28 cellular contexts compared by ENCODE assay signal in genomic region chr19:16031872-16032200, GRCh38.
"Had no signal": no experiment of that assay in that cellular context is flagged by ENCODE, and none has a peak within 500 bp of the region (broad histone marks: within the 10 kb centered on the region; RNA-seq: fewer than 3 reads in every experiment).

No MANE protein-coding gene starts in this region.

- H3K4me1 Mint-ChIP-seq: endodermal cell; mesothelial cell of epicardium; neural crest cell; stimulated activated effector memory CD8-positive, alpha-beta T cell treated with anti-CD3 and anti-CD28 coated beads, Interleukin-12 subunit alpha, Interleukin-12 subunit beta, amount 100 ng/mL, for 72 hours had no signal

- H3K4me1 ChIP-seq: gastrocnemius medialis, lower lobe of right lung, stomach, thyroid gland, upper lobe of left lung, uterus had no signal

- H3K36me3 ChIP-seq: gastrocnemius medialis, lower lobe of right lung, ovary, stomach, thyroid gland, upper lobe of left lung, uterus had no signal

- H3K27me3 ChIP-seq: gastrocnemius medialis, ovary, stomach, thyroid gland, upper lobe of left lung, uterus had no signal

- H3K4me3 ChIP-seq: gastrocnemius medialis, lower lobe of right lung, mucosa of descending colon, ovary, smooth muscle cell, stomach, thyroid gland, upper lobe of left lung, uterus had no signal

- H3K27ac ChIP-seq: epithelial cell of prostate, gastrocnemius medialis, lower lobe of right lung, ovary, stomach, thyroid gland, upper lobe of left lung, uterus had no signal

- H3K27ac Mint-ChIP-seq: endodermal cell; memory B cell; mesothelial cell of epicardium; naive B cell; natural killer cell treated with Interleukin-12 subunit alpha and Interleukin-12 subunit beta and Interleukin-15 and Interleukin-18, amount 100 ng/mL, for 72 hours; progenitor cell of endocrine pancreas; stimulated activated effector memory CD8-positive, alpha-beta T cell treated with anti-CD3 and anti-CD28 coated beads, Interleukin-12 subunit alpha, Interleukin-12 subunit beta, amount 100 ng/mL, for 72 hours had no signal

- H3K9me3 Mint-ChIP-seq: naive B cell; natural killer cell treated with Interleukin-12 subunit alpha and Interleukin-12 subunit beta and Interleukin-15 and Interleukin-18, amount 100 ng/mL, for 72 hours; neural crest cell; stimulated activated effector memory CD8-positive, alpha-beta T cell treated with anti-CD3 and anti-CD28 coated beads, Interleukin-12 subunit alpha, Interleukin-12 subunit beta, amount 100 ng/mL, for 72 hours had no signal

- H3K9me3 ChIP-seq: gastrocnemius medialis, lower lobe of right lung, mucosa of descending colon, ovary, stomach, thyroid gland, upper lobe of left lung, uterus had no signal

- H3K4me3 Mint-ChIP-seq: dendritic cell treated with granulocyte-macrophage colony-stimulating factor and Interleukin-4, amounts not matched to agents 40 ng/mL and 50 ng/mL, for 4 days; endodermal cell; memory B cell; mesothelial cell of epicardium; natural killer cell treated with Interleukin-12 subunit alpha and Interleukin-12 subunit beta and Interleukin-15 and Interleukin-18, amount 100 ng/mL, for 72 hours; neural crest cell; stimulated activated effector memory CD8-positive, alpha-beta T cell treated with anti-CD3 and anti-CD28 coated beads, Interleukin-12 subunit alpha, Interleukin-12 subunit beta, amount 100 ng/mL, for 72 hours had no signal

- H3K36me3 Mint-ChIP-seq: memory B cell; mesothelial cell of epicardium; naive B cell; natural killer cell treated with Interleukin-12 subunit alpha and Interleukin-12 subunit beta and Interleukin-15 and Interleukin-18, amount 100 ng/mL, for 72 hours; stimulated activated effector memory CD8-positive, alpha-beta T cell treated with anti-CD3 and anti-CD28 coated beads, Interleukin-12 subunit alpha, Interleukin-12 subunit beta, amount 100 ng/mL, for 72 hours had no signal

- DNase-seq: central memory CD4-positive, alpha-beta T cell; effector CD8-positive, alpha-beta T cell; foreskin fibroblast; gastrocnemius medialis; left ventricle myocardium superior; lower lobe of right lung; mucosa of descending colon; naive B cell; ovary; stimulated activated CD4-positive, alpha-beta T cell treated with anti-CD3 and anti-CD28 coated beads, Interleukin-2, amount 100 ng/mL, for 24 hours; stimulated activated CD4-positive, alpha-beta T cell treated with anti-CD3 and anti-CD28 coated beads, Interleukin-4, amount 100 ng/mL, for 24 hours; stimulated activated naive CD4-positive, alpha-beta T cell treated with Interleukin-2 at 50 U/mL for 16 hours; stomach; thyroid gland; uterus had no signal

- H3K27me3 Mint-ChIP-seq: dendritic cell treated with granulocyte-macrophage colony-stimulating factor and Interleukin-4, amounts not matched to agents 40 ng/mL and 50 ng/mL, for 4 days; memory B cell; naive B cell; natural killer cell treated with Interleukin-12 subunit alpha and Interleukin-12 subunit beta and Interleukin-15 and Interleukin-18, amount 100 ng/mL, for 72 hours; progenitor cell of endocrine pancreas had no signal

- ATAC-seq: esophagus mucosa; gastrocnemius medialis; left colon; left ventricle myocardium superior; lower lobe of right lung; mucosa of descending colon; natural killer cell treated with Interleukin-12 subunit alpha and Interleukin-12 subunit beta and Interleukin-15 and Interleukin-18, amount 100 ng/mL, for 72 hours; stimulated activated effector memory CD8-positive, alpha-beta T cell treated with anti-CD3 and anti-CD28 coated beads, Interleukin-12 subunit alpha, Interleukin-12 subunit beta, amount 100 ng/mL, for 72 hours had no signal
